33 cellular contexts compared by ENCODE assay signal in genomic region chr7:155527664-155528063, GRCh38. TPM values are rescaled to one million over a fixed set of nuclear protein-coding genes. Genes with fewer than 3 reads are reported as not detected.
"Had no signal": no experiment of that assay in that cellular context is flagged by ENCODE, and none has a peak within 500 bp of the region (broad histone marks: within the 10 kb centered on the region; RNA-seq: fewer than 3 reads in every experiment).

No MANE protein-coding gene starts in this region.

- H3K9me3 ChIP-seq: heart right ventricle, left lung, right atrium auricular region, right lobe of liver, testis, thyroid gland, transverse colon, upper lobe of left lung had no signal

- H3K27ac Mint-ChIP-seq: memory B cell; naive thymus-derived CD8-positive, alpha-beta T cell; nephron; progenitor cell of endocrine pancreas; stimulated activated memory B cell treated with anti-CD40 and anti-IgM and Interleukin-4, amounts not matched to agents 10 μg/mL and 1 μg/mL and 100 μg/mL, for 72 hours; stimulated activated naive CD8-positive, alpha-beta T cell treated with anti-CD3 and anti-CD28 coated beads, Interleukin-15, amount 100 ng/mL, for 72 hours had no signal

- H3K4me3 Mint-ChIP-seq: memory B cell; naive thymus-derived CD8-positive, alpha-beta T cell; nephron; neural crest cell; stimulated activated memory B cell treated with anti-CD40 and anti-IgM and Interleukin-4, amounts not matched to agents 10 μg/mL and 1 μg/mL and 100 μg/mL, for 72 hours; stimulated activated naive CD8-positive, alpha-beta T cell treated with anti-CD3 and anti-CD28 coated beads, Interleukin-15, amount 100 ng/mL, for 72 hours had no signal

- FAIRE-seq: keratinocyte, urothelium cell line had no signal

- H3K4me1 ChIP-seq: left lung, parathyroid adenoma, right lobe of liver, testis, transverse colon had no signal

- H3K9ac ChIP-seq: parathyroid adenoma had no signal

- H3K4me3 ChIP-seq: heart right ventricle, hepatocyte, left lung, right atrium auricular region, right lobe of liver, smooth muscle cell, testis, thyroid gland, transverse colon, upper lobe of left lung had no signal

- H3K36me3 Mint-ChIP-seq: memory B cell; naive thymus-derived CD8-positive, alpha-beta T cell; stimulated activated memory B cell treated with anti-CD40 and anti-IgM and Interleukin-4, amounts not matched to agents 10 μg/mL and 1 μg/mL and 100 μg/mL, for 72 hours had no signal

- ATAC-seq: heart right ventricle; left colon; left lung; naive thymus-derived CD8-positive, alpha-beta T cell; right lobe of liver; stimulated activated memory B cell treated with anti-CD40 and anti-IgM and Interleukin-4, amounts not matched to agents 10 μg/mL and 1 μg/mL and 100 μg/mL, for 72 hours; stimulated activated naive CD8-positive, alpha-beta T cell treated with anti-CD3 and anti-CD28 coated beads, Interleukin-15, amount 100 ng/mL, for 72 hours had no signal

- DNase-seq: heart right ventricle; left colon; left lung; naive thymus-derived CD8-positive, alpha-beta T cell; nucleus accumbens; stimulated activated CD4-positive, alpha-beta T cell treated with anti-CD3 and anti-CD28 coated beads, Interleukin-1b, Interleukin-23, amount 100 ng/mL, for 48 hours; stimulated activated CD4-positive, alpha-beta T cell treated with anti-CD3 and anti-CD28 coated beads, Interleukin-2, amount 100 ng/mL, for 48 hours; stimulated activated CD4-positive, alpha-beta T cell treated with anti-CD3 and anti-CD28 coated beads, Interleukin-4, amount 100 ng/mL, for 4 hours; stimulated activated CD8-positive, alpha-beta memory T cell treated with anti-CD3 and anti-CD28 coated beads, Interleukin-4, amount 100 ng/mL, for 48 hours; stimulated activated naive CD4-positive, alpha-beta T cell treated with Interleukin-2 at 50 U/mL for 16 hours; stimulated activated naive CD8-positive, alpha-beta T cell treated with anti-CD3 and anti-CD28 coated beads, Interleukin-15, amount 100 ng/mL, for 72 hours; testis; thyroid gland; transverse colon; upper lobe of left lung had no signal

- H3K9me3 Mint-ChIP-seq: memory B cell; neural crest cell; stimulated activated memory B cell treated with anti-CD40 and anti-IgM and Interleukin-4, amounts not matched to agents 10 μg/mL and 1 μg/mL and 100 μg/mL, for 72 hours; stimulated activated naive CD8-positive, alpha-beta T cell treated with anti-CD3 and anti-CD28 coated beads, Interleukin-15, amount 100 ng/mL, for 72 hours had no signal

- H3K27me3 ChIP-seq: thyroid gland had no signal

- H3K27ac ChIP-seq: heart right ventricle, hepatocyte, left lung, parathyroid adenoma, right atrium auricular region, right lobe of liver, testis, thyroid gland, transverse colon, upper lobe of left lung had no signal

- H3K36me3 ChIP-seq: heart right ventricle, left lung, right atrium auricular region, right lobe of liver, thyroid gland, transverse colon, upper lobe of left lung had no signal

RNA-seq across cellular contexts. Expression of gene CNPY1, which starts 18.7 kb away (rescaled TPM):
- total RNA-seq: heart right ventricle; hepatocyte; left colon; left lung; lower leg skin; lung microvascular endothelial cell; mucosa of gallbladder; naive thymus-derived CD8-positive, alpha-beta T cell; osteoblast; progenitor cell of endocrine pancreas; pulmonary artery endothelial cell; renal cortical epithelial cell; right atrium auricular region; thyroid gland; transverse colon; upper lobe of left lung had no signal
- polyA plus RNA-seq: heart right ventricle; hepatocyte; keratinocyte; naive thymus-derived CD8-positive, alpha-beta T cell; smooth muscle cell had no signal
